ENCODE assay signal across 1 cellular context in genomic region chr12:93315907-93316622, GRCh38.
TF ChIP-seq lines count a peak whose summit lies in the region.

No MANE protein-coding gene starts in this region.

TF ChIP-seq in K562, 482 proteins besides CTCF, POLR2A, EP300 and RAD21 (continued from another document and continues in another):
- TF ChIP-seq, protein P1, sequence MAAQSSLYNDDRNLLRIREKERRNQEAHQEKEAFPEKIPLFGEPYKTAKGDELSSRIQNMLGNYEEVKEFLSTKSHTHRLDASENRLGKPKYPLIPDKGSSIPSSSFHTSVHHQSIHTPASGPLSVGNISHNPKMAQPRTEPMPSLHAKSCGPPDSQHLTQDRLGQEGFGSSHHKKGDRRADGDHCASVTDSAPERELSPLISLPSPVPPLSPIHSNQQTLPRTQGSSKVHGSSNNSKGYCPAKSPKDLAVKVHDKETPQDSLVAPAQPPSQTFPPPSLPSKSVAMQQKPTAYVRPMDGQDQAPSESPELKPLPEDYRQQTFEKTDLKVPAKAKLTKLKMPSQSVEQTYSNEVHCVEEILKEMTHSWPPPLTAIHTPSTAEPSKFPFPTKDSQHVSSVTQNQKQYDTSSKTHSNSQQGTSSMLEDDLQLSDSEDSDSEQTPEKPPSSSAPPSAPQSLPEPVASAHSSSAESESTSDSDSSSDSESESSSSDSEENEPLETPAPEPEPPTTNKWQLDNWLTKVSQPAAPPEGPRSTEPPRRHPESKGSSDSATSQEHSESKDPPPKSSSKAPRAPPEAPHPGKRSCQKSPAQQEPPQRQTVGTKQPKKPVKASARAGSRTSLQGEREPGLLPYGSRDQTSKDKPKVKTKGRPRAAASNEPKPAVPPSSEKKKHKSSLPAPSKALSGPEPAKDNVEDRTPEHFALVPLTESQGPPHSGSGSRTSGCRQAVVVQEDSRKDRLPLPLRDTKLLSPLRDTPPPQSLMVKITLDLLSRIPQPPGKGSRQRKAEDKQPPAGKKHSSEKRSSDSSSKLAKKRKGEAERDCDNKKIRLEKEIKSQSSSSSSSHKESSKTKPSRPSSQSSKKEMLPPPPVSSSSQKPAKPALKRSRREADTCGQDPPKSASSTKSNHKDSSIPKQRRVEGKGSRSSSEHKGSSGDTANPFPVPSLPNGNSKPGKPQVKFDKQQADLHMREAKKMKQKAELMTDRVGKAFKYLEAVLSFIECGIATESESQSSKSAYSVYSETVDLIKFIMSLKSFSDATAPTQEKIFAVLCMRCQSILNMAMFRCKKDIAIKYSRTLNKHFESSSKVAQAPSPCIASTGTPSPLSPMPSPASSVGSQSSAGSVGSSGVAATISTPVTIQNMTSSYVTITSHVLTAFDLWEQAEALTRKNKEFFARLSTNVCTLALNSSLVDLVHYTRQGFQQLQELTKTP (IDR thresholded peaks at IDR 0.05; ENCODE audit: low read depth in 1 of 2, partially characterized antibody in 2 of 2) = peak; percentile 41 to 76
- TF ChIP-seq ZNF224 (CRISPR knock-in tag; IDR thresholded peaks at IDR 0.05) (no peak), RAD51 (IDR thresholded peaks at IDR 0.05; ENCODE audit: borderline replicate concordance, low read depth) (peak; percentile 39; the same call in 1 of the 2 replicates), CBFA2T3 (IDR thresholded peaks at IDR 0.05) (peak; percentile 99), ZNF766 (CRISPR knock-in tag; conservative IDR thresholded peaks at IDR 0.05) (peak; percentile 63), SRSF3 (IDR thresholded peaks at IDR 0.05; ENCODE audit: insufficient read depth, low read length) (no peak), MAZ (CRISPR knock-in tag; conservative IDR thresholded peaks at IDR 0.05 in 1 of 2, IDR thresholded peaks at IDR 0.05 in 1 of 2) (0 out of 4 replicates have a peak, but pooled peaks of 1 of the 2 experiments have one; percentile 24), CSDE1 (IDR thresholded peaks at IDR 0.05) (no peak), TBP (optimal IDR thresholded peaks at IDR 0.05; ENCODE audit: low read depth, low read length) (peak; percentile 53), ADNP (tag; IDR thresholded peaks at IDR 0.05) (peak; percentile 73), PTRF (tag; IDR thresholded peaks at IDR 0.05) (no peak), CEBPG (CRISPR knock-in tag; IDR thresholded peaks at IDR 0.05) (no peak; the same call in 1 of the 2 replicates), CEBPG (tag; conservative IDR thresholded peaks at IDR 0.05 in 1 of 2, IDR thresholded peaks at IDR 0.05 in 1 of 2) (no peak), PHTF2 (CRISPR knock-in tag; IDR thresholded peaks at IDR 0.05) (no peak), MAX (CRISPR knock-in tag; IDR thresholded peaks at IDR 0.05) (peak; percentile 41; the same call in 1 of the 2 replicates), ZNF75A (CRISPR knock-in tag; IDR thresholded peaks at IDR 0.05) (no peak), SRF (CRISPR knock-in tag; IDR thresholded peaks at IDR 0.05) (no peak), WHSC1 (IDR thresholded peaks at IDR 0.05; ENCODE audit: low read length) (no peak), JUNB (CRISPR knock-in tag; conservative IDR thresholded peaks at IDR 0.05) (no peak), ZNF165 (CRISPR knock-in tag; IDR thresholded peaks at IDR 0.05; ENCODE audit: borderline replicate concordance) (no peak), EP400 (IDR thresholded peaks at IDR 0.05) (peak; percentile 68), NCOA1 (IDR thresholded peaks at IDR 0.05; ENCODE audit: low read depth) (peak; percentile 90), ATF3 (IDR thresholded peaks at IDR 0.05) (peak; percentile 49; the same call in 1 of the 2 replicates), ATF3 (CRISPR knock-in tag; conservative IDR thresholded peaks at IDR 0.05) (0 out of 2 replicates have a peak, but pooled peaks have one; percentile 29), ZNF785 (CRISPR knock-in tag; IDR thresholded peaks at IDR 0.05) (no peak), ZNF764 (CRISPR knock-in tag; IDR thresholded peaks at IDR 0.05; ENCODE audit: low read depth) (no peak), ARID2 (IDR thresholded peaks at IDR 0.05) (no peak), ASH1L (IDR thresholded peaks at IDR 0.05; ENCODE audit: borderline replicate concordance, low read depth, partially characterized antibody) (peak; percentile 4), RBM25 (IDR thresholded peaks at IDR 0.05; ENCODE audit: low read depth, low read length, severe bottlenecking) (no peak), NEUROD1 (IDR thresholded peaks at IDR 0.05; ENCODE audit: borderline replicate concordance, low read depth, low read length, partially characterized antibody) (peak; percentile 73), KLF6 (CRISPR knock-in tag; IDR thresholded peaks at IDR 0.05; ENCODE audit: borderline replicate concordance) (peak; percentile 52; the same call in 1 of the 2 replicates), BCLAF1 (IDR thresholded peaks at IDR 0.05; ENCODE audit: borderline replicate concordance in 1 of 2, control insufficient read depth in 1 of 2, low read depth in 2 of 2, low read length in 1 of 2) (peak in 1 of 2 experiments; percentile 41; a peak in 1 of 4 replicates), ARID1B (IDR thresholded peaks at IDR 0.05) (peak; percentile 98), RUNX1 (IDR thresholded peaks at IDR 0.05; ENCODE audit: low read depth) (0 out of 2 replicates have a peak, but pooled peaks have one; percentile 49), CEBPZ (IDR thresholded peaks at IDR 0.05; ENCODE audit: borderline replicate concordance, low read depth, low read length) (no peak), CBX5 (IDR thresholded peaks at IDR 0.05; ENCODE audit: borderline replicate concordance, low read depth) (peak; percentile 33; the same call in 1 of the 2 replicates), SMAD1 (IDR thresholded peaks at IDR 0.05; ENCODE audit: low read depth, low read length, partially characterized antibody) (peak; percentile 72), DPF2 (IDR thresholded peaks at IDR 0.05) (peak; percentile 98), SP1 (CRISPR knock-in tag; IDR thresholded peaks at IDR 0.05) (peak; percentile 44; the same call in 1 of the 2 replicates), PHF21A (IDR thresholded peaks at IDR 0.05; ENCODE audit: borderline replicate concordance, low read depth) (peak; percentile 42; the same call in 1 of the 2 replicates), CHCHD3 (CRISPR knock-in tag; IDR thresholded peaks at IDR 0.05) (no peak), SOX6 (IDR thresholded peaks at IDR 0.05) (peak; percentile 96), NELFE (IDR thresholded peaks at IDR 0.05; ENCODE audit: insufficient read depth, insufficient read length) (no peak), MYC (IDR thresholded peaks at IDR 0.05; ENCODE audit: low read depth, low read length) (peak; percentile 75), MYC (CRISPR knock-in tag; IDR thresholded peaks at IDR 0.05; ENCODE audit: borderline replicate concordance, low read depth) (no peak), RBFOX2 (IDR thresholded peaks at IDR 0.05; ENCODE audit: low read depth, low read length) (0 out of 2 replicates have a peak, but pooled peaks have one; percentile 13), CC2D1A (IDR thresholded peaks at IDR 0.05) (peak; percentile 96), HDAC1 (IDR thresholded peaks at IDR 0.05) (peak in 1 of 2 experiments; percentile 81; a peak in 3 of 4 replicates), NCOR1 (IDR thresholded peaks at IDR 0.05) (peak; percentile 97), MYNN (IDR thresholded peaks at IDR 0.05) (0 out of 2 replicates have a peak, but pooled peaks have one; percentile 63), MYNN (CRISPR knock-in tag; IDR thresholded peaks at IDR 0.05) (no peak), SRSF9 (IDR thresholded peaks at IDR 0.05; ENCODE audit: borderline replicate concordance, low read depth, low read length) (no peak), POLR2B (IDR thresholded peaks at IDR 0.05; ENCODE audit: low read depth, partially characterized antibody) (peak; percentile 16), NFATC3 (IDR thresholded peaks at IDR 0.05) (no peak)
- TF ChIP-seq, protein P2, sequence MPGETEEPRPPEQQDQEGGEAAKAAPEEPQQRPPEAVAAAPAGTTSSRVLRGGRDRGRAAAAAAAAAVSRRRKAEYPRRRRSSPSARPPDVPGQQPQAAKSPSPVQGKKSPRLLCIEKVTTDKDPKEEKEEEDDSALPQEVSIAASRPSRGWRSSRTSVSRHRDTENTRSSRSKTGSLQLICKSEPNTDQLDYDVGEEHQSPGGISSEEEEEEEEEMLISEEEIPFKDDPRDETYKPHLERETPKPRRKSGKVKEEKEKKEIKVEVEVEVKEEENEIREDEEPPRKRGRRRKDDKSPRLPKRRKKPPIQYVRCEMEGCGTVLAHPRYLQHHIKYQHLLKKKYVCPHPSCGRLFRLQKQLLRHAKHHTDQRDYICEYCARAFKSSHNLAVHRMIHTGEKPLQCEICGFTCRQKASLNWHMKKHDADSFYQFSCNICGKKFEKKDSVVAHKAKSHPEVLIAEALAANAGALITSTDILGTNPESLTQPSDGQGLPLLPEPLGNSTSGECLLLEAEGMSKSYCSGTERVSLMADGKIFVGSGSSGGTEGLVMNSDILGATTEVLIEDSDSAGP (CRISPR knock-in tag; IDR thresholded peaks at IDR 0.05) = no peak
- TF ChIP-seq, protein P3, sequence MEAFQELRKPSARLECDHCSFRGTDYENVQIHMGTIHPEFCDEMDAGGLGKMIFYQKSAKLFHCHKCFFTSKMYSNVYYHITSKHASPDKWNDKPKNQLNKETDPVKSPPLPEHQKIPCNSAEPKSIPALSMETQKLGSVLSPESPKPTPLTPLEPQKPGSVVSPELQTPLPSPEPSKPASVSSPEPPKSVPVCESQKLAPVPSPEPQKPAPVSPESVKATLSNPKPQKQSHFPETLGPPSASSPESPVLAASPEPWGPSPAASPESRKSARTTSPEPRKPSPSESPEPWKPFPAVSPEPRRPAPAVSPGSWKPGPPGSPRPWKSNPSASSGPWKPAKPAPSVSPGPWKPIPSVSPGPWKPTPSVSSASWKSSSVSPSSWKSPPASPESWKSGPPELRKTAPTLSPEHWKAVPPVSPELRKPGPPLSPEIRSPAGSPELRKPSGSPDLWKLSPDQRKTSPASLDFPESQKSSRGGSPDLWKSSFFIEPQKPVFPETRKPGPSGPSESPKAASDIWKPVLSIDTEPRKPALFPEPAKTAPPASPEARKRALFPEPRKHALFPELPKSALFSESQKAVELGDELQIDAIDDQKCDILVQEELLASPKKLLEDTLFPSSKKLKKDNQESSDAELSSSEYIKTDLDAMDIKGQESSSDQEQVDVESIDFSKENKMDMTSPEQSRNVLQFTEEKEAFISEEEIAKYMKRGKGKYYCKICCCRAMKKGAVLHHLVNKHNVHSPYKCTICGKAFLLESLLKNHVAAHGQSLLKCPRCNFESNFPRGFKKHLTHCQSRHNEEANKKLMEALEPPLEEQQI (IDR thresholded peaks at IDR 0.05) = peak; percentile 79
- TF ChIP-seq, protein P4, sequence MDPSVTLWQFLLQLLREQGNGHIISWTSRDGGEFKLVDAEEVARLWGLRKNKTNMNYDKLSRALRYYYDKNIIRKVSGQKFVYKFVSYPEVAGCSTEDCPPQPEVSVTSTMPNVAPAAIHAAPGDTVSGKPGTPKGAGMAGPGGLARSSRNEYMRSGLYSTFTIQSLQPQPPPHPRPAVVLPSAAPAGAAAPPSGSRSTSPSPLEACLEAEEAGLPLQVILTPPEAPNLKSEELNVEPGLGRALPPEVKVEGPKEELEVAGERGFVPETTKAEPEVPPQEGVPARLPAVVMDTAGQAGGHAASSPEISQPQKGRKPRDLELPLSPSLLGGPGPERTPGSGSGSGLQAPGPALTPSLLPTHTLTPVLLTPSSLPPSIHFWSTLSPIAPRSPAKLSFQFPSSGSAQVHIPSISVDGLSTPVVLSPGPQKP (CRISPR knock-in tag; IDR thresholded peaks at IDR 0.05) = no peak
